ENCODE assay signal across 1 cellular context in genomic region chr1:247360991-247361721, GRCh38.
TF ChIP-seq lines count a peak whose summit lies in the region.

No MANE protein-coding gene starts in this region.

TF ChIP-seq in SK-N-SH treated with all-trans-retinoic acid at 6 μM for 48 hours, 23 proteins besides CTCF, POLR2A, EP300 and RAD21 (continued from another document):
- no peak for TF ChIP-seq CSRNP3 (CRISPR knock-in tag; IDR thresholded peaks at IDR 0.05)
TF ChIP-seq in SK-N-SH treated with all-trans-retinoic acid at 6 μM for 48 hours: peak in this region for 0.
